30 cellular contexts compared by ENCODE assay signal in genomic region chr3:133775309-133775708, GRCh38. TPM values are rescaled to one million over a fixed set of nuclear protein-coding genes. Genes with fewer than 3 reads are reported as not detected.
DNase-seq lines count a peak whose midpoint lies in the region; ATAC-seq, FAIRE-seq and TF ChIP-seq lines count a peak whose summit lies in the region.
"Had no signal": no experiment of that assay in that cellular context is flagged by ENCODE, and none has a peak within 500 bp of the region (broad histone marks: within the 10 kb centered on the region; RNA-seq: fewer than 3 reads in every experiment).

No MANE protein-coding gene starts in this region.

- WGBS in IMR-90 (ENCODE audit: extremely low coverage in 2 of 2, insufficient read length in 1 of 2), 2 experiments, result no CpG with 5 or more reads among the region's 9 CpGs
- WGBS in HepG2 (ENCODE audit: low lambda C conversion rate), result 94% methylated on average over 8 of the region's 9 CpGs
- WGBS in right lobe of liver (ENCODE audit: insufficient coverage, low coverage, low lambda C conversion rate, missing lambda C conversion rate), result no CpG with 5 or more reads among the region's 9 CpGs

- no peak overlapping the region for H3K23ac ChIP-seq in IMR-90 (ENCODE audit: low read depth, low read length)

- CTCF ChIA-PET in IMR-90 (lab: Yijun Ruan, JAX) (no interaction called here), HepG2 (lab: Yijun Ruan, JAX; ENCODE audit: low intra/inter-chr PET ratio, low total read pairs) (no interaction called here), PC-9 (lab: Charles Lee) (interaction anchor here (0.6 kb wide), 1 partner anchor 147 kb away, joined by 7 read pairs; no protein-coding TSS in a partner anchor)

- peaks cover 8% of the 10 kb centered on the region for H3K27me3 ChIP-seq in IMR-90 (ENCODE audit: control insufficient read depth, insufficient read depth, low read length)
- H3K27me3 ChIP-seq in HepG2 (ENCODE audit: control insufficient read depth in 1 of 2, insufficient read depth in 2 of 2, low read length in 2 of 2), result no peaks in the 10 kb centered on the region
- H3K27me3 ChIP-seq in right lobe of liver, result no peaks in the 10 kb centered on the region
- H3K27me3 ChIP-seq in PC-9 (ENCODE audit: insufficient read depth, low read depth), result 0 out of 2 replicates have a peak, but pooled peaks cover 8% of the 10 kb centered on the region
- H3K27me3 ChIP-seq: BLaER1 had no signal

- H4K20me1 ChIP-seq in IMR-90 (ENCODE audit: insufficient read depth, low read length) (no peaks in the 10 kb centered on the region), HepG2 (ENCODE audit: insufficient read depth, low read length) (peaks cover 54% of the 10 kb centered on the region), PC-9 (ENCODE audit: insufficient read depth) (no peaks in the 10 kb centered on the region)
- H4K20me1 ChIP-seq: BLaER1 had no signal

- no peak overlapping the region for H3K56ac ChIP-seq in IMR-90 (ENCODE audit: extremely low read depth, insufficient read depth, low read length)

- H2BK15ac ChIP-seq in IMR-90 (ENCODE audit: low read depth, low read length), result no peak overlapping the region

- H2BK120ac ChIP-seq in IMR-90 (ENCODE audit: low read depth, low read length), result no peak overlapping the region

- H3K27ac ChIP-seq in IMR-90 (ENCODE audit: insufficient read depth, low read length), result no peak overlapping the region
- no peak overlapping the region for H3K27ac ChIP-seq in HepG2 (ENCODE audit: extremely low read length, insufficient read depth, low read length)
- H3K27ac ChIP-seq in right lobe of liver, result peak overlapping the region in 1 of 3 donors; percentile 42
- no peak overlapping the region for H3K27ac ChIP-seq in PC-9
- H3K27ac ChIP-seq: 22Rv1, BLaER1 had no signal

- H3K14ac ChIP-seq in IMR-90 (replicated peaks; ENCODE audit: low read depth, low read length), result no peak overlapping the region

- H4K8ac ChIP-seq in IMR-90 (ENCODE audit: low read depth in 2 of 2, low read length in 2 of 2), result no peak overlapping the region

- no peaks in the 10 kb centered on the region for H3K4me1 ChIP-seq in IMR-90 (ENCODE audit: control insufficient read depth, insufficient read depth, low read length)
- H3K4me1 ChIP-seq in HepG2 (ENCODE audit: insufficient read depth, low read length), result peaks cover 10% of the 10 kb centered on the region
- no peaks in the 10 kb centered on the region for H3K4me1 ChIP-seq in right lobe of liver
- H3K4me1 ChIP-seq in PC-9 (replicated peaks; ENCODE audit: insufficient read depth), result no peaks in the 10 kb centered on the region
- H3K4me1 ChIP-seq: BE2C, BLaER1 had no signal

- BruUV-seq in IMR-90 (replicated peaks; lab: Mats Ljungman, UMichigan) (no TSS peak), HepG2 (replicated peaks; lab: Mats Ljungman, UMichigan) (no TSS peak), PC-9 (replicated peaks; lab: Mats Ljungman, UMichigan) (no TSS peak)

- ATAC-seq in IMR-90 (ENCODE audit: low read depth), result no peak
- no peak for ATAC-seq in HepG2
- ATAC-seq in right lobe of liver, result peak; percentile 12 to 50 (median 30)
- ATAC-seq in GM19035 (IDR thresholded peaks at IDR 0.05; ENCODE audit: unreplicated experiment), result no peak
- ATAC-seq: GM12878 had no signal

- no peak overlapping the region for H2BK20ac ChIP-seq in IMR-90 (ENCODE audit: low read depth, low read length)

- no peak overlapping the region for H2BK5ac ChIP-seq in IMR-90 (ENCODE audit: low read depth, low read length, poor library complexity, severe bottlenecking)

- POLR2A ChIA-PET in IMR-90 (lab: Charles Lee; ENCODE audit: unreplicated experiment), result no interaction called here
- POLR2A ChIA-PET in HepG2 (lab: Yijun Ruan, JAX), result interaction anchor here (0.7 to 1.1 kb wide), 4 partner anchors 30 to 112 kb away, joined by 3 read pairs; partner anchors contain the start of gene TF
- POLR2A ChIA-PET in PC-9 (lab: Charles Lee; ENCODE audit: unreplicated experiment), result no interaction called here

- H3K18ac ChIP-seq in IMR-90 (ENCODE audit: low read depth, low read length), result no peak overlapping the region

- H2AFZ ChIP-seq in IMR-90 (replicated peaks; ENCODE audit: low read length, poor library complexity) (peak overlapping the region; percentile 5), HepG2 (ENCODE audit: low read length) (no peak overlapping the region), PC-9 (no peak overlapping the region)

- H3K79me2 ChIP-seq in HepG2 (ENCODE audit: insufficient read depth, low read length), result no peaks in the 10 kb centered on the region
- no peaks in the 10 kb centered on the region for H3K79me2 ChIP-seq in PC-9 (ENCODE audit: low read depth)

- dilution Hi-C loops in IMR-90 (cut with HindIII; ENCODE audit: low sequenced_read_pairs, unreplicated experiment), result no loop called here

- no peak overlapping the region for H3K4ac ChIP-seq in IMR-90 (ENCODE audit: low read depth, low read length)

- H3K4me2 ChIP-seq in IMR-90 (ENCODE audit: low read depth, low read length) (no peak overlapping the region), HepG2 (ENCODE audit: low read depth, low read length) (no peak overlapping the region), PC-9 (no peak overlapping the region)
- H3K4me2 ChIP-seq: BLaER1 had no signal

- in situ Hi-C loops in IMR-90 (cut with MboI; ENCODE audit: low sequenced_read_pairs), result no loop called here
- in situ Hi-C loops in HepG2 (cut with HindIII; ENCODE audit: extremely low pct_ligation_motif_present, low pct_unique_long_range_greater_than_20kb), result no loop called here

- H3K9me1 ChIP-seq in IMR-90 (ENCODE audit: insufficient read depth, low read length), result no peaks in the 10 kb centered on the region

- no peaks in the 10 kb centered on the region for H3K36me3 ChIP-seq in IMR-90 (ENCODE audit: control insufficient read depth, insufficient read depth, low read length)
- H3K36me3 ChIP-seq in HepG2 (replicated peaks in 1 of 2; ENCODE audit: control insufficient read depth in 1 of 2, insufficient read depth in 2 of 2, low read length in 2 of 2), result peaks cover 38 to 74% of the 10 kb centered on the region in 2 experiments
- H3K36me3 ChIP-seq in right lobe of liver, result peaks cover 0 to 87% (median 36%) of the 10 kb centered on the region in 4 donors
- H3K36me3 ChIP-seq in PC-9 (ENCODE audit: low read depth), result no peaks in the 10 kb centered on the region
- H3K36me3 ChIP-seq: BE2C, BLaER1 had no signal

- no peak overlapping the region for H4K91ac ChIP-seq in IMR-90 (ENCODE audit: insufficient read depth, low read depth, low read length)

- FAIRE-seq in HepG2 (lab: Jason Lieb, UNC), result no peak
- FAIRE-seq: A204.1, GM12878, GM12892, GM18507, GM19239 had no signal

- TF ChIP-seq POLR2A in IMR-90 (IDR thresholded peaks at IDR 0.05; ENCODE audit: low read depth, low read length), result no peak
- TF ChIP-seq POLR2A in HepG2 (IDR thresholded peaks at IDR 0.05; ENCODE audit: insufficient read depth in 1 of 2, low read depth in 2 of 2, low read length in 2 of 2), result peak in 1 of 2 experiments; percentile 36; a peak in 2 of 4 replicates
- no peak for TF ChIP-seq POLR2A in right lobe of liver (IDR thresholded peaks at IDR 0.05)

- H3K4me3 ChIP-seq in IMR-90 (ENCODE audit: insufficient read depth, low read depth, low read length) (no peak overlapping the region), HepG2 (replicated peaks in 1 of 3; ENCODE audit: insufficient read depth in 1 of 3, low read depth in 2 of 3, low read length in 3 of 3) (no peak overlapping the region), right lobe of liver (no peak overlapping the region), PC-9 (no peak overlapping the region)
- H3K4me3 ChIP-seq: BLaER1, GM12878 had no signal

- no peaks in the 10 kb centered on the region for H3K79me1 ChIP-seq in IMR-90 (ENCODE audit: low read depth in 1 of 2, low read length in 2 of 2)

- TF ChIP-seq EP300 in HepG2 (IDR thresholded peaks at IDR 0.05; ENCODE audit: low read depth in 2 of 2, low read length in 2 of 2) (no peak), HepG2 (CRISPR knock-in tag; IDR thresholded peaks at IDR 0.05; ENCODE audit: borderline replicate concordance) (no peak)

- no peaks in the 10 kb centered on the region for H3K9me2 ChIP-seq in PC-9 (ENCODE audit: insufficient read depth)

- no peak overlapping the region for H2AK5ac ChIP-seq in IMR-90 (ENCODE audit: low read depth, low read length)

- H3K9me3 ChIP-seq in IMR-90 (ENCODE audit: control insufficient read depth, insufficient read depth, low read length) (no peaks in the 10 kb centered on the region), HepG2 (ENCODE audit: low read length) (no peaks in the 10 kb centered on the region), right lobe of liver (no peaks in the 10 kb centered on the region), PC-9 (ENCODE audit: insufficient read depth, low read depth) (no peaks in the 10 kb centered on the region)
- H3K9me3 ChIP-seq: BE2C, BLaER1 had no signal

- TF ChIP-seq RAD21 in IMR-90 (IDR thresholded peaks at IDR 0.05; ENCODE audit: low read length) (no peak), HepG2 (CRISPR knock-in tag; IDR thresholded peaks at IDR 0.05) (no peak)

- H4K5ac ChIP-seq in IMR-90 (ENCODE audit: low read depth, low read length), result no peak overlapping the region

- H2AK9ac ChIP-seq in IMR-90 (replicated peaks; ENCODE audit: low read depth, low read length, poor library complexity), result no peak overlapping the region

- H3K9ac ChIP-seq in IMR-90 (ENCODE audit: low read depth, low read length) (no peak overlapping the region), HepG2 (ENCODE audit: insufficient read depth, low read depth, low read length) (no peak overlapping the region)
- H3K9ac ChIP-seq: BLaER1 had no signal

- TF ChIP-seq CTCF in IMR-90 (conservative IDR thresholded peaks at IDR 0.05; ENCODE audit: low read depth, low read length), result no peak
- TF ChIP-seq CTCF in HepG2 (CRISPR knock-in tag; IDR thresholded peaks at IDR 0.05), result no peak
- no peak for TF ChIP-seq CTCF in right lobe of liver (IDR thresholded peaks at IDR 0.05)
- no peak for TF ChIP-seq CTCF in PC-9 (conservative IDR thresholded peaks at IDR 0.05)

- no peaks in the 10 kb centered on the region for H3F3A ChIP-seq in PC-9 (ENCODE audit: insufficient read depth, low read depth)

- intact Hi-C loops in IMR-90 (cut with micrococcal nuclease), result no loop called here
- intact Hi-C loops in HepG2 (cut with micrococcal nuclease; ENCODE audit: unreplicated experiment), result no loop called here
- intact Hi-C loops in right lobe of liver (cut with DNase I), result no loop called here
- intact Hi-C loops in PC-9 (cut with micrococcal nuclease; ENCODE audit: unreplicated experiment), result no loop called here

- DNase-seq in IMR-90 (no peak), HepG2 (ENCODE audit: low spot score) (no peak), right lobe of liver (peak in 1 of 3 donors; percentile 61), NCI-H128 (lab: John Stamatoyannopoulos, UW; ENCODE audit: unreplicated experiment) (no peak), PC-9 (no peak)
- DNase-seq: ACHN; BE2C; C1 segment of cervical spinal cord; CD4-positive, alpha-beta memory T cell; CD4-positive, CD25-positive, alpha-beta regulatory T cell; CD8-positive, alpha-beta memory T cell; COR-L47; DMS 273 treated with DMSO at 0.1 percent for 48 hours; DMS153; DMS53; DMS79; DND-41; EL; GDM1 had no signal

RNA-seq across cellular contexts. Expression of gene TF, which starts 29.1 kb away (rescaled TPM):
- not detected in 2 replicates for total RNA-seq in IMR-90 (2012; rRNA removed)
- polyA plus RNA-seq in IMR-90 (2012; rRNA removed), result 0.01 and 0.07 TPM in 2 replicates
- polyA plus RNA-seq in IMR-90 (2012; cell fraction: cytosol; rRNA removed), result 0.07 TPM in 1 of 2 replicates, not detected in the other
- polyA plus RNA-seq in IMR-90 (2012; cell fraction: nucleus; rRNA removed; ENCODE audit: low replicate concordance), result 0.63 and 1.6 TPM in 2 replicates
- total RNA-seq in HepG2 (2016; rRNA removed; fragmentation: Illumina TruSeq; extraction: Trizol), result 4,983 and 10,074 TPM in 2 replicates
- total RNA-seq in HepG2 (2016; cell fraction: cytosol; rRNA removed; fragmentation: Illumina TruSeq; extraction: Trizol; ENCODE audit: low read depth), result 443 and 484 TPM in 2 replicates
- total RNA-seq in HepG2 (2016; cell fraction: insoluble cytoplasmic fraction; rRNA removed; fragmentation: Illumina TruSeq; extraction: Trizol), result 4,851 and 10,104 TPM in 2 replicates
- 957 and 1,048 TPM in 2 replicates for total RNA-seq in HepG2 (2016; cell fraction: membrane; rRNA removed; fragmentation: Illumina TruSeq; extraction: Trizol)
- 7,106 and 8,454 TPM in 2 replicates for total RNA-seq in HepG2 (2016; cell fraction: nucleus; rRNA removed; fragmentation: Illumina TruSeq; extraction: Trizol)
- polyA plus RNA-seq in HepG2 (2011; rRNA removed), result 11,821 and 17,414 TPM in 2 replicates
- 11,091 and 16,564 TPM in 2 replicates for polyA plus RNA-seq in HepG2 (2011; cell fraction: cytosol; rRNA removed)
- 7,213 and 10,181 TPM in 2 replicates for polyA plus RNA-seq in HepG2 (2011; cell fraction: nucleus; rRNA removed)
- polyA plus RNA-seq in HepG2 (2012), result 17,461 and 22,113 TPM in 2 replicates
- 537 and 560 TPM in 2 replicates for polyA plus RNA-seq in HepG2 (2016; cell fraction: cytosol; fragmentation: Illumina TruSeq; extraction: Trizol; ENCODE audit: low read depth)
- polyA plus RNA-seq in HepG2 (2016; cell fraction: insoluble cytoplasmic fraction; fragmentation: Illumina TruSeq; extraction: Trizol; ENCODE audit: low read depth), result 3,671 and 3,676 TPM in 2 replicates
- polyA plus RNA-seq in HepG2 (2016; cell fraction: membrane; fragmentation: Illumina TruSeq; extraction: Trizol; ENCODE audit: low read depth), result 614 and 667 TPM in 2 replicates
- polyA plus RNA-seq in HepG2 (2016; cell fraction: nucleus; fragmentation: Illumina TruSeq; extraction: Trizol; ENCODE audit: insufficient read depth, low read depth), result 7,882 and 8,251 TPM in 2 replicates
- polyA minus RNA-seq in HepG2 (2011; rRNA and poly(A)+ RNA removed; ENCODE audit: low replicate concordance), result 3.7 and 10,022 TPM in 2 replicates
- 4,700 and 8,142 TPM in 2 replicates for polyA minus RNA-seq in HepG2 (2011; cell fraction: cytosol; rRNA and poly(A)+ RNA removed)
- 3,076 and 4,905 TPM in 2 replicates for polyA minus RNA-seq in HepG2 (2011; cell fraction: nucleus; rRNA and poly(A)+ RNA removed)
- over 10,000 TPM in 4 of 6 experiments, 1,000 to 10,000 TPM in 2; 2,871 to 25,349 (median 17,684) TPM for total RNA-seq in right lobe of liver
- total RNA-seq in PC-9 (2021), result 0.18 and 0.24 TPM in 2 replicates
- total RNA-seq: Daoy, G401 had no signal
- polyA plus RNA-seq: CD14-positive monocyte; CD4-positive, alpha-beta memory T cell; CD4-positive, CD25-positive, alpha-beta regulatory T cell; CD8-positive, alpha-beta memory T cell had no signal

RNA-seq across cellular contexts. Expression of gene SRPRB, which starts 30.3 kb away (rescaled TPM):
- total RNA-seq in IMR-90 (2012; rRNA removed), result 98.9 and 131 TPM in 2 replicates
- polyA plus RNA-seq in IMR-90 (2012; rRNA removed), result 28.8 and 36.5 TPM in 2 replicates
- 12.2 and 12.8 TPM in 2 replicates for polyA plus RNA-seq in IMR-90 (2012; cell fraction: cytosol; rRNA removed)
- polyA plus RNA-seq in IMR-90 (2012; cell fraction: nucleus; rRNA removed; ENCODE audit: low replicate concordance), result 4.6 and 15.2 TPM in 2 replicates
- 60.7 and 111 TPM in 2 replicates for total RNA-seq in HepG2 (2016; rRNA removed; fragmentation: Illumina TruSeq; extraction: Trizol)
- total RNA-seq in HepG2 (2016; cell fraction: cytosol; rRNA removed; fragmentation: Illumina TruSeq; extraction: Trizol; ENCODE audit: low read depth), result 13.8 TPM in 2 replicates
- 69.0 and 109 TPM in 2 replicates for total RNA-seq in HepG2 (2016; cell fraction: insoluble cytoplasmic fraction; rRNA removed; fragmentation: Illumina TruSeq; extraction: Trizol)
- total RNA-seq in HepG2 (2016; cell fraction: membrane; rRNA removed; fragmentation: Illumina TruSeq; extraction: Trizol), result 24.3 and 25.9 TPM in 2 replicates
- 90.1 and 90.9 TPM in 2 replicates for total RNA-seq in HepG2 (2016; cell fraction: nucleus; rRNA removed; fragmentation: Illumina TruSeq; extraction: Trizol)
- polyA plus RNA-seq in HepG2 (2011; rRNA removed), result 41.0 and 41.5 TPM in 2 replicates
- polyA plus RNA-seq in HepG2 (2011; cell fraction: cytosol; rRNA removed), result 39.0 and 39.5 TPM in 2 replicates
- 22.7 and 31.2 TPM in 2 replicates for polyA plus RNA-seq in HepG2 (2011; cell fraction: nucleus; rRNA removed)
- 41.6 and 50.2 TPM in 2 replicates for polyA plus RNA-seq in HepG2 (2012)
- 13.4 and 13.9 TPM in 2 replicates for polyA plus RNA-seq in HepG2 (2016; cell fraction: cytosol; fragmentation: Illumina TruSeq; extraction: Trizol; ENCODE audit: low read depth)
- polyA plus RNA-seq in HepG2 (2016; cell fraction: insoluble cytoplasmic fraction; fragmentation: Illumina TruSeq; extraction: Trizol; ENCODE audit: low read depth), result 53.6 and 54.8 TPM in 2 replicates
- polyA plus RNA-seq in HepG2 (2016; cell fraction: membrane; fragmentation: Illumina TruSeq; extraction: Trizol; ENCODE audit: low read depth), result 13.7 and 13.9 TPM in 2 replicates
- polyA plus RNA-seq in HepG2 (2016; cell fraction: nucleus; fragmentation: Illumina TruSeq; extraction: Trizol; ENCODE audit: insufficient read depth, low read depth), result 105 and 106 TPM in 2 replicates
- polyA minus RNA-seq in HepG2 (2011; rRNA and poly(A)+ RNA removed; ENCODE audit: low replicate concordance), result 50.3 and 91.3 TPM in 2 replicates
- polyA minus RNA-seq in HepG2 (2011; cell fraction: cytosol; rRNA and poly(A)+ RNA removed), result 52.6 and 69.3 TPM in 2 replicates
- 42.2 and 44.8 TPM in 2 replicates for polyA minus RNA-seq in HepG2 (2011; cell fraction: nucleus; rRNA and poly(A)+ RNA removed)
- total RNA-seq in right lobe of liver, result 10 to 100 TPM; 48.1 to 78.5 (median 56.4) TPM
- total RNA-seq in PC-9 (2021), result 25.5 and 29.8 TPM in 2 replicates

Comparison
In these comparisons a context has a peak if more than half of its experiments do, and no peak if none do; other contexts are left out.
1. ATAC-seq: peak in right lobe of liver (4 of 4); none in IMR-90 (single experiment), HepG2 (single experiment) and GM19035 (single experiment).
2. RNA of gene TF, which starts 29.1 kb away (total RNA-seq): 2,871 to 25,349 TPM in right lobe of liver and 443 to 10,104 TPM in HepG2; 0.18 to 0.24 TPM in PC-9 and not detected in IMR-90; every median in the first group is over 100 times any median in the second.